ENCODE assay signal across 20 cellular contexts in genomic region chr2:100140582-100140981, GRCh38. TPM values are rescaled to one million over a fixed set of nuclear protein-coding genes. Genes with fewer than 3 reads are reported as not detected.
A peak's percentile ranks its signal among the peaks of the same experiment; 100 is the strongest.
DNase-seq lines count a peak whose midpoint lies in the region; ATAC-seq, FAIRE-seq and TF ChIP-seq lines count a peak whose summit lies in the region.
"Had no signal": no experiment of that assay in that cellular context is flagged by ENCODE, and none has a peak within 500 bp of the region (broad histone marks: within the 10 kb centered on the region; RNA-seq: fewer than 3 reads in every experiment).

No MANE protein-coding gene starts in this region.

- DNase-seq in CD14-positive monocyte (ENCODE audit: low spot score) (peak; percentile 60), SIG-M5 (lab: John Stamatoyannopoulos, UW) (peak; percentile 83), immature natural killer cell (no peak), GM12892 (ENCODE audit: insufficient read length) (no peak), RPMI8226 (no peak), NCI-H128 (lab: John Stamatoyannopoulos, UW; ENCODE audit: unreplicated experiment) (no peak)
- DNase-seq: activated CD4-positive, CD25-positive, alpha-beta regulatory T cell; activated T-cell treated with anti-CD3 and anti-CD28 coated beads, Interleukin-2, amount 50 U/mL, for 24 hours; AML-193; amygdala; colonic mucosa; erythroblast; head of caudate nucleus; left cardiac atrium; naive thymus-derived CD8-positive, alpha-beta T cell; NCI-H1436; NCI-H526 had no signal

- H3K9me3 Mint-ChIP-seq in CD14-positive monocyte (peaks cover 0 to 8% (median 0%) of the 10 kb centered on the region in 7 donors), IgD-negative memory B cell (no peaks in the 10 kb centered on the region), immature natural killer cell (no peaks in the 10 kb centered on the region)
- H3K9me3 Mint-ChIP-seq: activated T-cell treated with anti-CD3 and anti-CD28 coated beads, Interleukin-2, amount 50 U/mL, for 24 hours had no signal

- no peak for TF ChIP-seq POLR2A in GM12892 (IDR thresholded peaks at IDR 0.05; ENCODE audit: low read depth, low read length)

- H3K27me3 Mint-ChIP-seq in CD14-positive monocyte (ENCODE audit: low read depth in 3 of 3), result peaks cover 0 to 6% (median 0%) of the 10 kb centered on the region in 3 donors
- no peaks in the 10 kb centered on the region for H3K27me3 Mint-ChIP-seq in IgD-negative memory B cell
- H3K27me3 Mint-ChIP-seq in immature natural killer cell (ENCODE audit: low read depth in 3 of 3), result peaks cover 10 to 20% (median 13%) of the 10 kb centered on the region in 3 donors

- H3K27ac Mint-ChIP-seq in CD14-positive monocyte (peak overlapping the region; percentile 10 to 85 (median 77)), IgD-negative memory B cell (peak overlapping the region; percentile 53 to 94 (median 71)), immature natural killer cell (no peak overlapping the region)
- H3K27ac Mint-ChIP-seq: activated T-cell treated with anti-CD3 and anti-CD28 coated beads, Interleukin-2, amount 50 U/mL, for 24 hours; type B pancreatic cell had no signal

- intact Hi-C loops in CD14-positive monocyte (cut with micrococcal nuclease), result no loop called here

- ATAC-seq in HG02610 (IDR thresholded peaks at IDR 0.05; ENCODE audit: unreplicated experiment), result no peak
- ATAC-seq: left cardiac atrium; naive thymus-derived CD8-positive, alpha-beta T cell had no signal

- FAIRE-seq in GM12892 (lab: Jason Lieb, UNC), result no peak

- H3K36me3 Mint-ChIP-seq in CD14-positive monocyte (no peaks in the 10 kb centered on the region), IgD-negative memory B cell (peaks cover 3% of the 10 kb centered on the region), immature natural killer cell (peaks cover 0 to 3% (median 3%) of the 10 kb centered on the region in 3 donors)
- H3K36me3 Mint-ChIP-seq: naive thymus-derived CD8-positive, alpha-beta T cell; type B pancreatic cell had no signal

- no peak for TF ChIP-seq CTCF in CD14-positive monocyte (IDR thresholded peaks at IDR 0.05)

- H3K4me1 Mint-ChIP-seq in CD14-positive monocyte (peaks cover 63% of the 10 kb centered on the region), IgD-negative memory B cell (peaks cover 28 to 61% (median 47%) of the 10 kb centered on the region in 3 donors), immature natural killer cell (peaks cover 34 to 60% of the 10 kb centered on the region in 2 donors)

- H3K4me3 Mint-ChIP-seq in CD14-positive monocyte, result no peak overlapping the region
- peak overlapping the region; percentile 92 to 99 (median 95) for H3K4me3 Mint-ChIP-seq in IgD-negative memory B cell
- peak overlapping the region in 4 of 5 donors; percentile 3 to 91 (median 20) for H3K4me3 Mint-ChIP-seq in immature natural killer cell
- H3K4me3 Mint-ChIP-seq: type B pancreatic cell had no signal

RNA-seq across cellular contexts. Expression of gene AFF3, which starts 1.8 kb away (rescaled TPM):
- polyA plus RNA-seq in CD14-positive monocyte (under 1 TPM; 0.17 to 0.49 TPM), IgD-negative memory B cell (85.9 TPM), immature natural killer cell (1 to 10 TPM; 1.4 to 7.4 (median 3.8) TPM)
- polyA plus RNA-seq in GM12892 (2012; ENCODE audit: missing spikeins), result 6.6 TPM

Comparison
In these comparisons a context has a peak if more than half of its experiments do, and no peak if none do; other contexts are left out.
1. DNase-seq: peak in CD14-positive monocyte (single experiment) and SIG-M5 (single experiment); none in immature natural killer cell (0 of 3), GM12892 (single experiment), RPMI8226 (single experiment) and NCI-H128 (single experiment).
2. H3K27ac Mint-ChIP-seq: peak in CD14-positive monocyte (7 of 7) and IgD-negative memory B cell (3 of 3); none in immature natural killer cell (0 of 6).
3. H3K4me3 Mint-ChIP-seq: peak in IgD-negative memory B cell (4 of 4) and immature natural killer cell (4 of 5); none in CD14-positive monocyte (0 of 2).
4. RNA of gene AFF3, which starts 1.8 kb away (polyA plus RNA-seq): 85.9 TPM in IgD-negative memory B cell (single experiment); 1.4 to 7.4 TPM in immature natural killer cell and 0.17 to 0.49 TPM in CD14-positive monocyte; every median in the first group is over 10 times any median in the second.